In the genomic region with DNA sequence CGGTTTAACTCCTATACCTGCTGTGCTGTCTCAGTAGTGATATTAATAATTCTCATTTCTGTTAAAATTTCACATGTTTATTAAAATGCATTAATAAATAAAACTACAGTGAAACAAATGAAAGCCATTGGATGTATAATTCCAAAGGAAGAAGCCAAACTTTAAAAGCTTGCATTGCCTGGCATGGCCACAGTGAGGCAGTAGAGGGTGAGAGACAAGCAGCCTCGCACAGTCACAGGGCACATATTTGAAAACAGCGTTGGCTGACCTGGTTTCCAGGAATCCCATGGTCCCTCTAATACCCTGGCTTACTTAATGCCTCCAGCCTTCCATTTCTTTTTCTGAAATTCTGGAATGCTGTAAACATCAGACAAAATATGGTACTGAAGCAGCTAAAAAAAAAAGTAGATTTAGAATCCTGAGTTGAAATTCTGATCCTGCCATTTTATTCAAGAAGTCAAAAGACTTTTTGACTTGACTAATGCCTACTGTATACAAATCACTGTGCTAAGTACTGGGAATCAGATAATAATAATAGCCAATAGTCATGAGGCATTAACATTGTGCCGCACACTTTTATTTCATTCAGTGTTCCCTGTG, we compare ENCODE assay signal across 8 cellular contexts. TPM values are rescaled to one million over a fixed set of nuclear protein-coding genes. Genes with fewer than 3 reads are reported as not detected.
DNase-seq lines count a peak whose midpoint lies in the region; ATAC-seq, FAIRE-seq and TF ChIP-seq lines count a peak whose summit lies in the region.

No MANE protein-coding gene starts in this region.

- CTCF ChIA-PET in A673 (lab: Charles Lee) = interaction anchor here (0.5 to 4.9 kb wide), 9 partner anchors 66 to 511 kb away, joined by 3 to 69 read pairs (median 4); no protein-coding TSS in a partner anchor
- CTCF ChIA-PET in activated CD4-positive, alpha-beta T cell treated with anti-CD3 and anti-CD28 coated beads for 36 hours (lab: Charles Lee) = interaction anchor here (0.6 to 23.5 kb wide), 43 partner anchors 8 to 1309 kb away, joined by 3 to 772 read pairs (median 4); a partner anchor contains a TSS

- no peak overlapping the region for H3K4me3 Mint-ChIP-seq in activated CD4-positive, alpha-beta T cell treated with anti-CD3 and anti-CD28 coated beads for 36 hours

- no peaks in the 10 kb centered on the region for H3K27me3 Mint-ChIP-seq in activated CD4-positive, alpha-beta T cell treated with anti-CD3 and anti-CD28 coated beads for 36 hours

- POLR2A ChIA-PET in A673 (lab: Charles Lee; ENCODE audit: low non-redundant PET) = interaction anchor here (0.7 kb wide), 1 partner anchor 367 kb away, joined by 3 read pairs; no protein-coding TSS in a partner anchor
- POLR2A ChIA-PET in activated CD4-positive, alpha-beta T cell treated with anti-CD3 and anti-CD28 coated beads for 36 hours (lab: Charles Lee) = no interaction called here

- peak; percentile 68 for ATAC-seq in activated CD4-positive, alpha-beta T cell treated with anti-CD3 and anti-CD28 coated beads for 36 hours
- no peak for ATAC-seq in HG03378 (IDR thresholded peaks at IDR 0.05; ENCODE audit: unreplicated experiment)

- H3K9me3 ChIP-seq in A673 (ENCODE audit: low read depth, low read length, poor library complexity, severe bottlenecking) = no peaks in the 10 kb centered on the region

- peak; percentile 76 for FAIRE-seq in GM12892 (lab: Jason Lieb, UNC)

- intact Hi-C loops in A673 (cut with micrococcal nuclease; ENCODE audit: unreplicated experiment) = loop anchor here (2.0 to 5.0 kb wide), 2 partner anchors 148 to 511 kb away; no protein-coding TSS in a partner anchor
- intact Hi-C loops in activated CD4-positive, alpha-beta T cell treated with anti-CD3 and anti-CD28 coated beads for 36 hours (cut with DNase I, micrococcal nuclease) = loop anchor here (1.0 to 5.0 kb wide), 3 partner anchors 148 to 511 kb away; no protein-coding TSS in a partner anchor
- intact Hi-C loops in lower leg skin (cut with DNase I; ENCODE audit: low total_unique reads) = no loop called here

- H3K36me3 Mint-ChIP-seq in activated CD4-positive, alpha-beta T cell treated with anti-CD3 and anti-CD28 coated beads for 36 hours (ENCODE audit: low read depth) = peaks cover 11% of the 10 kb centered on the region

- WGBS in lower leg skin, 2 donors = 41 to 47% methylated on average over 4 of the region's 4 CpGs

- H3K36me3 ChIP-seq in A673 (ENCODE audit: insufficient read depth, low read length, poor library complexity, severe bottlenecking) = peaks cover 22% of the 10 kb centered on the region

- BruUV-seq in A673 (replicated peaks; lab: Mats Ljungman, UMichigan) = no TSS peak

- H3K9me3 Mint-ChIP-seq in activated CD4-positive, alpha-beta T cell treated with anti-CD3 and anti-CD28 coated beads for 36 hours (ENCODE audit: low read depth) = no peaks in the 10 kb centered on the region

- H3K27ac ChIP-seq in A673 (ENCODE audit: low read depth, low read length, poor library complexity, severe bottlenecking) = no peak overlapping the region

- TF ChIP-seq POLR2A in GM12892 (IDR thresholded peaks at IDR 0.05; ENCODE audit: low read depth, low read length) = no peak
- no peak for TF ChIP-seq POLR2A in lower leg skin (IDR thresholded peaks at IDR 0.05)

- no peaks in the 10 kb centered on the region for H3K27me3 ChIP-seq in A673 (replicated peaks; ENCODE audit: insufficient read depth, low read depth, low read length, poor library complexity)

- TF ChIP-seq CTCF in A673 (conservative IDR thresholded peaks at IDR 0.05; ENCODE audit: low read depth, low read length) = peak; percentile 94
- TF ChIP-seq CTCF in choroid plexus epithelial cell (conservative IDR thresholded peaks at IDR 0.05; ENCODE audit: low read depth, low read length) = peak; percentile 97
- TF ChIP-seq CTCF in lower leg skin (IDR thresholded peaks at IDR 0.05) = peak in 1 of 3 donors; percentile 60

- H3K27ac Mint-ChIP-seq in activated CD4-positive, alpha-beta T cell treated with anti-CD3 and anti-CD28 coated beads for 36 hours = no peak overlapping the region

- peaks cover 5% of the 10 kb centered on the region for H3K4me1 ChIP-seq in A673 (ENCODE audit: insufficient read depth, low read length, poor library complexity, severe bottlenecking)

- H3K4me3 ChIP-seq in A673 (ENCODE audit: low read depth, low read length, poor library complexity, severe bottlenecking) (no peak overlapping the region), choroid plexus epithelial cell (ENCODE audit: low read depth, low read length) (no peak overlapping the region), lower leg skin (ENCODE audit: low read depth, poor library complexity, severe bottlenecking) (no peak overlapping the region)

- peak; percentile 76 for DNase-seq in A673 (ENCODE audit: low spot score)
- DNase-seq in GM12892 (ENCODE audit: insufficient read length) = no peak
- DNase-seq in NCI-H226 = peak; percentile 22
- peak; percentile 83 for DNase-seq in activated CD4-positive, alpha-beta T cell treated with anti-CD3 and anti-CD28 coated beads for 36 hours
- peak; percentile 86 for DNase-seq in choroid plexus epithelial cell (ENCODE audit: low read depth)
- peak; percentile 68 to 90 for DNase-seq in lower leg skin (ENCODE audit: low spot score in 2 of 2)
- peak; percentile 85 for DNase-seq in stimulated activated CD8-positive, alpha-beta memory T cell treated with anti-CD3 and anti-CD28 coated beads, Interleukin-4, amount 100 ng/mL, for 48 hours

- H3K4me1 Mint-ChIP-seq in activated CD4-positive, alpha-beta T cell treated with anti-CD3 and anti-CD28 coated beads for 36 hours = peaks cover 11% of the 10 kb centered on the region

RNA-seq across cellular contexts. Expression of a gene that starts 6.7 kb away (rescaled TPM):
- total RNA-seq in A673 (2021) (3.2 and 3.3 TPM in 2 replicates), lower leg skin (1 to 10 TPM; 6.1 to 8.0 (median 7.1) TPM)
- 5.6 TPM for polyA plus RNA-seq in GM12892 (2012; ENCODE audit: missing spikeins)
- 1 to 10 TPM; 3.7 to 4.0 TPM for total RNA-seq in activated CD4-positive, alpha-beta T cell treated with anti-CD3 and anti-CD28 coated beads for 36 hours

RNA-seq across cellular contexts. Expression of a gene that starts 8.4 kb away (rescaled TPM):
- total RNA-seq in A673 (2021) (22.1 and 23.1 TPM in 2 replicates), lower leg skin (1 to 10 TPM in 2 of 4 donors, under 1 TPM in 1, not detected in 1; 0.37 to 1.2 (median 1.1) TPM)
- polyA plus RNA-seq in GM12892 (2012; ENCODE audit: missing spikeins) = 41.1 TPM
- 10 to 100 TPM; 27.2 to 30.6 TPM for total RNA-seq in activated CD4-positive, alpha-beta T cell treated with anti-CD3 and anti-CD28 coated beads for 36 hours

Comparison
In these comparisons a context has a peak if more than half of its experiments do, and no peak if none do; other contexts are left out.
1. RNA of a gene that starts 8.4 kb away (total RNA-seq): 27.2 to 30.6 TPM in activated CD4-positive, alpha-beta T cell treated with anti-CD3 and anti-CD28 coated beads for 36 hours and 22.1 to 23.1 TPM in A673; 0.37 to 1.2 TPM in lower leg skin; every median in the first group is over 10 times any median in the second.